Comparison of ENCODE assay signal across 23 cellular contexts in the genomic region with DNA sequence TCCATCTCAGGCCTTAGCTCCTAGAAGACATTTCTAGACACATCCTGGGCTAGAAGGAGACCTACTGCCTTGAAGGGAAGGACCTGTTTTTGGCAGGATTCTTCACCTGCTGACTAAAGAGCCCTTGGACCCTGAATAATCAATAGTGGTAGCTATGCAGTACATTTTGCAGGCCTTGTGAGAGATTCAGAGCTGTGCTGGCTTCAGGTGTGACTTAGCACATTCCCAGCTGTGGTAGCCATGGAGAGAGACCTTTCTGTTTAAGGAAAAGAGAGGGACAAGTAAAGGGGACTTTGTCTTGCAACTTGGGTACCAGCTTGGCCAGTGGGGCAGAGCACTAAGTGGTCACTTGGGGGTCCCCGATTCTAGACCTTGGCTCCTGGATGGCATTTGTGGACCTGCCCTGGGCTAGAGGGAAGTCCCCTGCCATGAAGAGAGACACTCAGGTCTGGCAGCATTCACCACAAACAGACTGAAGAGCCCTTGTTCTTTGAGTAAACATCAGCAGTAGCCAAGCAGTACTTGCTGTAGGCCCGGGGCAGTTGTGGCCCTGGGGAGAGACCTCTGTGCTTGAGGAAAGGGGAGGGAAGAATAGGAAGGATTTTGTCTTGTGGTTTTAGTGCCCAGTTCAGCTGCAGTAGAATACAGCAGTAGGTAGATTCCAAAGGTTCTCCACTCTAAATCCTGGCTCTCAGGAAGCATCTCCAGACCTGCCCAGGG. TPM values are rescaled to one million over a fixed set of nuclear protein-coding genes. Genes with fewer than 3 reads are reported as not detected.
"Had no signal": no experiment of that assay in that cellular context is flagged by ENCODE, and none has a peak within 500 bp of the region (broad histone marks: within the 10 kb centered on the region; RNA-seq: fewer than 3 reads in every experiment).

No MANE protein-coding gene starts in this region.

- DNase-seq: activated CD4-positive, alpha-beta memory T cell treated with anti-CD3 and anti-CD28 coated beads, Interleukin-2, amount 10 ng/mL, durations not matched to agents 7 days and 5 days; activated CD4-positive, alpha-beta T cell treated with anti-CD3 and anti-CD28 coated beads, Interleukin-2, amount 50 U/mL, for 1 hour; activated CD4-positive, CD25-positive, alpha-beta regulatory T cell treated with anti-CD3 and anti-CD28 coated beads, Interleukin-2, amount 50 U/mL, for 72 hours; activated gamma-delta T cell; activated naive CD4-positive, alpha-beta T cell treated with anti-CD3 and anti-CD28 coated beads for 36 hours; activated T-cell treated with anti-CD3 and anti-CD28 coated beads for 4 hours; activated T-cell treated with anti-CD3 and anti-CD28 coated beads, Interleukin-2, amount 50 U/mL, for 48 hours; amygdala; Kasumi-1; KBM-7; NCI-H146; NCI-H187 treated with DMSO at 0.1 percent for 48 hours; NCI-H2107; NCI-H524 treated with DMSO at 0.1 percent for 48 hours; NCI-H748 treated with DMSO at 0.1 percent for 48 hours; SIG-M5; T-helper 17 cell; T-helper 9 cell had no signal

- ATAC-seq: activated T-helper 17 cell treated with anti-CD3 and anti-CD28 coated beads, Interleukin-2, amount 50 U/mL, for 72 hours; T-helper 17 cell; WTC11 had no signal

RNA-seq across cellular contexts. Expression of a gene that starts 26.2 kb away (rescaled TPM):
- total RNA-seq: activated CD4-positive, alpha-beta memory T cell treated with anti-CD3 and anti-CD28 coated beads, Interleukin-2, amount 10 ng/mL, durations not matched to agents 7 days and 5 days; activated naive CD4-positive, alpha-beta T cell treated with anti-CD3 and anti-CD28 coated beads for 36 hours; activated T-helper 17 cell treated with anti-CD3 and anti-CD28 coated beads, Interleukin-2, amount 50 U/mL, for 72 hours; astrocyte; RPMI7951; T-helper 17 cell; WTC11 had no signal

RNA-seq across cellular contexts. Expression of a gene that starts 47.4 kb away (rescaled TPM):
- total RNA-seq: activated CD4-positive, alpha-beta memory T cell treated with anti-CD3 and anti-CD28 coated beads, Interleukin-2, amount 10 ng/mL, durations not matched to agents 7 days and 5 days; activated CD8-positive, alpha-beta memory T cell treated with anti-CD3 and anti-CD28 coated beads for 36 hours; activated naive CD4-positive, alpha-beta T cell treated with anti-CD3 and anti-CD28 coated beads for 36 hours; activated T-helper 17 cell treated with anti-CD3 and anti-CD28 coated beads, Interleukin-2, amount 50 U/mL, for 72 hours had no signal
